1 cellular context compared by ENCODE assay signal in the genomic region with DNA sequence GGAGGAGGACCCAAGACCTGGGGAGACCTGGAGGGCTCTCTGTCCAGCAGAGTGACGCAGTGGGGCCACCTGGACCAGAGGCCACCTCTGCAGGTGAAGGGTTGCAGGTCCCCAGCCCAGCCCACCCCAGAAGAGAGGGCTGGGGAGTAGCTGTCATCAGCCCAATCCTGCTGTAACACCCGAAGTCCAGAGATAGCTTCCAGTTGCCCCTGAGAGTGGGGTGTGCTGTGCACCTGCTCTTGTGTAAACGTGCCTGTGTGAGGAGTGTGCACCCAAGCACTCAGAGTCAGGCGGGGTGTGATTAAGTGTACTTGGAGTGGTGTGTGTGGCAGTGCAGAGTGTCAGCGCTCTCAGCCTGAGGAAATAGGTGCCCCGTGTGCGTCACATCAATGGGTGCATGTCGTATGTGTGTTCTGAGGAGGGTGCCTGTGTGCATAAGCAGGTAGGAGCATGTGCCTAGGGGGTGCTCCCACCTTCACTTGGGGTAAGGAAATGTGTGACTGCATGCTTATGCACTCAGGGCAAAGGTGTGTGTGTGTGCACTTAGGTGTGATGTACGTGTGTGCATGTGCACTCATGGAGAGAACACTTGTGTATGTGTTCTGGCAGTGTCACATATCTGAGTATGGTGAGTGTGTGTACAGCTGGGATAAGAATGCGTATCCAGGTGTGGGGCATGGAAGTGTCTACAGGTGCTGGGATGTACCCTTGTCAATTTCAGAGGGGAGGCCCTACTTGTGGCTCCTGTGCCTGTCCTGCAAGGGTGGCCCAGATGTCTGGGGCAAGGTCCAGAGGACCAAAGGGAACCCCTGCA.
TF ChIP-seq lines count a peak whose summit lies in the region.

No MANE protein-coding gene starts in this region.

TF ChIP-seq in H1, 55 proteins besides CTCF, POLR2A, EP300 and RAD21:
- TF ChIP-seq, protein P1, sequence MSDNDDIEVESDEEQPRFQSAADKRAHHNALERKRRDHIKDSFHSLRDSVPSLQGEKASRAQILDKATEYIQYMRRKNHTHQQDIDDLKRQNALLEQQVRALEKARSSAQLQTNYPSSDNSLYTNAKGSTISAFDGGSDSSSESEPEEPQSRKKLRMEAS (IDR thresholded peaks at IDR 0.05): no peak
- no peak for TF ChIP-seq EZH2 (IDR thresholded peaks at IDR 0.05; ENCODE audit: low read depth, low read length, severe bottlenecking)
- TF ChIP-seq BRCA1 (IDR thresholded peaks at IDR 0.05; ENCODE audit: low read depth, low read length): no peak
- TF ChIP-seq BACH1 (IDR thresholded peaks at IDR 0.05; ENCODE audit: low read length): no peak
- TF ChIP-seq TAF1 (IDR thresholded peaks at IDR 0.05; ENCODE audit: low read depth, low read length): no peak
- TF ChIP-seq CREB1 (IDR thresholded peaks at IDR 0.05): no peak
- TF ChIP-seq SP1 (IDR thresholded peaks at IDR 0.05; ENCODE audit: low read depth, low read length): no peak
- no peak for TF ChIP-seq JUN (IDR thresholded peaks at IDR 0.05; ENCODE audit: low read depth, low read length)
- TF ChIP-seq, protein P2, sequence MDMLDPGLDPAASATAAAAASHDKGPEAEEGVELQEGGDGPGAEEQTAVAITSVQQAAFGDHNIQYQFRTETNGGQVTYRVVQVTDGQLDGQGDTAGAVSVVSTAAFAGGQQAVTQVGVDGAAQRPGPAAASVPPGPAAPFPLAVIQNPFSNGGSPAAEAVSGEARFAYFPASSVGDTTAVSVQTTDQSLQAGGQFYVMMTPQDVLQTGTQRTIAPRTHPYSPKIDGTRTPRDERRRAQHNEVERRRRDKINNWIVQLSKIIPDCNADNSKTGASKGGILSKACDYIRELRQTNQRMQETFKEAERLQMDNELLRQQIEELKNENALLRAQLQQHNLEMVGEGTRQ (IDR thresholded peaks at IDR 0.05; ENCODE audit: low read length): no peak
- no peak for TF ChIP-seq SIRT6 (IDR thresholded peaks at IDR 0.05; ENCODE audit: low read length)
- no peak for TF ChIP-seq SIN3A (conservative IDR thresholded peaks at IDR 0.05 in 1 of 2, IDR thresholded peaks at IDR 0.05 in 1 of 2; ENCODE audit: low read depth in 1 of 2, low read length in 2 of 2)
- TF ChIP-seq JUND (IDR thresholded peaks at IDR 0.05; ENCODE audit: low read length): no peak
- TF ChIP-seq RFX5 (IDR thresholded peaks at IDR 0.05; ENCODE audit: borderline replicate concordance, low read depth, low read length): no peak
- no peak for TF ChIP-seq PHF8 (conservative IDR thresholded peaks at IDR 0.05; ENCODE audit: low read depth, low read length)
- no peak for TF ChIP-seq SAP30 (IDR thresholded peaks at IDR 0.05; ENCODE audit: insufficient read depth, insufficient replicate concordance, low read length)
- no peak for TF ChIP-seq CBX5 (IDR thresholded peaks at IDR 0.05; ENCODE audit: low read depth, low read length)
- no peak for TF ChIP-seq HDAC2 (IDR thresholded peaks at IDR 0.05; ENCODE audit: borderline replicate concordance in 1 of 2, low read depth in 2 of 2, low read length in 2 of 2)
- no peak for TF ChIP-seq CTBP2 (IDR thresholded peaks at IDR 0.05; ENCODE audit: borderline replicate concordance, insufficient read depth, insufficient read length, low read length)
